ENCODE assay signal across 1 cellular context in the genomic region with DNA sequence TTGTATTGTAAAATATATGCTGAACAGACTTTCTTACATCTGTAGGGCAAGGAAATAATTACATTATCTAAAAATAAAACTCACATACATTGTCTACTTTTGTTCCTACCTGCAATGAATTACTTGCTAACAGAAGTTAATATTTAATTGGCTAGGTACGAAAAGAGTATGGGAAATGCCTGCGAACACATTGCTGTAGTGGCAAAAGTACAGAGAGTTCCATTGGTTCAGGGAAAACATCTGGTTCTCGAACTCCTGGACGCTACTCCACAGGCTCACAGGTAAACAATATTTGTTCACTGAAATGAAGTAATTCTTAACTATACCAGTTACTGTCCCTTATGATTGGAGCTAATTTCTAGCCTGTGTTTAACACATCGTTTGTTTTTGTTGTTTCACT.
TF ChIP-seq lines count a peak whose summit lies in the region.

No MANE protein-coding gene starts in this region.

TF ChIP-seq in GM23338, 12 proteins besides CTCF, POLR2A, EP300 and RAD21 (continued from another document):
- TF ChIP-seq, protein P1, sequence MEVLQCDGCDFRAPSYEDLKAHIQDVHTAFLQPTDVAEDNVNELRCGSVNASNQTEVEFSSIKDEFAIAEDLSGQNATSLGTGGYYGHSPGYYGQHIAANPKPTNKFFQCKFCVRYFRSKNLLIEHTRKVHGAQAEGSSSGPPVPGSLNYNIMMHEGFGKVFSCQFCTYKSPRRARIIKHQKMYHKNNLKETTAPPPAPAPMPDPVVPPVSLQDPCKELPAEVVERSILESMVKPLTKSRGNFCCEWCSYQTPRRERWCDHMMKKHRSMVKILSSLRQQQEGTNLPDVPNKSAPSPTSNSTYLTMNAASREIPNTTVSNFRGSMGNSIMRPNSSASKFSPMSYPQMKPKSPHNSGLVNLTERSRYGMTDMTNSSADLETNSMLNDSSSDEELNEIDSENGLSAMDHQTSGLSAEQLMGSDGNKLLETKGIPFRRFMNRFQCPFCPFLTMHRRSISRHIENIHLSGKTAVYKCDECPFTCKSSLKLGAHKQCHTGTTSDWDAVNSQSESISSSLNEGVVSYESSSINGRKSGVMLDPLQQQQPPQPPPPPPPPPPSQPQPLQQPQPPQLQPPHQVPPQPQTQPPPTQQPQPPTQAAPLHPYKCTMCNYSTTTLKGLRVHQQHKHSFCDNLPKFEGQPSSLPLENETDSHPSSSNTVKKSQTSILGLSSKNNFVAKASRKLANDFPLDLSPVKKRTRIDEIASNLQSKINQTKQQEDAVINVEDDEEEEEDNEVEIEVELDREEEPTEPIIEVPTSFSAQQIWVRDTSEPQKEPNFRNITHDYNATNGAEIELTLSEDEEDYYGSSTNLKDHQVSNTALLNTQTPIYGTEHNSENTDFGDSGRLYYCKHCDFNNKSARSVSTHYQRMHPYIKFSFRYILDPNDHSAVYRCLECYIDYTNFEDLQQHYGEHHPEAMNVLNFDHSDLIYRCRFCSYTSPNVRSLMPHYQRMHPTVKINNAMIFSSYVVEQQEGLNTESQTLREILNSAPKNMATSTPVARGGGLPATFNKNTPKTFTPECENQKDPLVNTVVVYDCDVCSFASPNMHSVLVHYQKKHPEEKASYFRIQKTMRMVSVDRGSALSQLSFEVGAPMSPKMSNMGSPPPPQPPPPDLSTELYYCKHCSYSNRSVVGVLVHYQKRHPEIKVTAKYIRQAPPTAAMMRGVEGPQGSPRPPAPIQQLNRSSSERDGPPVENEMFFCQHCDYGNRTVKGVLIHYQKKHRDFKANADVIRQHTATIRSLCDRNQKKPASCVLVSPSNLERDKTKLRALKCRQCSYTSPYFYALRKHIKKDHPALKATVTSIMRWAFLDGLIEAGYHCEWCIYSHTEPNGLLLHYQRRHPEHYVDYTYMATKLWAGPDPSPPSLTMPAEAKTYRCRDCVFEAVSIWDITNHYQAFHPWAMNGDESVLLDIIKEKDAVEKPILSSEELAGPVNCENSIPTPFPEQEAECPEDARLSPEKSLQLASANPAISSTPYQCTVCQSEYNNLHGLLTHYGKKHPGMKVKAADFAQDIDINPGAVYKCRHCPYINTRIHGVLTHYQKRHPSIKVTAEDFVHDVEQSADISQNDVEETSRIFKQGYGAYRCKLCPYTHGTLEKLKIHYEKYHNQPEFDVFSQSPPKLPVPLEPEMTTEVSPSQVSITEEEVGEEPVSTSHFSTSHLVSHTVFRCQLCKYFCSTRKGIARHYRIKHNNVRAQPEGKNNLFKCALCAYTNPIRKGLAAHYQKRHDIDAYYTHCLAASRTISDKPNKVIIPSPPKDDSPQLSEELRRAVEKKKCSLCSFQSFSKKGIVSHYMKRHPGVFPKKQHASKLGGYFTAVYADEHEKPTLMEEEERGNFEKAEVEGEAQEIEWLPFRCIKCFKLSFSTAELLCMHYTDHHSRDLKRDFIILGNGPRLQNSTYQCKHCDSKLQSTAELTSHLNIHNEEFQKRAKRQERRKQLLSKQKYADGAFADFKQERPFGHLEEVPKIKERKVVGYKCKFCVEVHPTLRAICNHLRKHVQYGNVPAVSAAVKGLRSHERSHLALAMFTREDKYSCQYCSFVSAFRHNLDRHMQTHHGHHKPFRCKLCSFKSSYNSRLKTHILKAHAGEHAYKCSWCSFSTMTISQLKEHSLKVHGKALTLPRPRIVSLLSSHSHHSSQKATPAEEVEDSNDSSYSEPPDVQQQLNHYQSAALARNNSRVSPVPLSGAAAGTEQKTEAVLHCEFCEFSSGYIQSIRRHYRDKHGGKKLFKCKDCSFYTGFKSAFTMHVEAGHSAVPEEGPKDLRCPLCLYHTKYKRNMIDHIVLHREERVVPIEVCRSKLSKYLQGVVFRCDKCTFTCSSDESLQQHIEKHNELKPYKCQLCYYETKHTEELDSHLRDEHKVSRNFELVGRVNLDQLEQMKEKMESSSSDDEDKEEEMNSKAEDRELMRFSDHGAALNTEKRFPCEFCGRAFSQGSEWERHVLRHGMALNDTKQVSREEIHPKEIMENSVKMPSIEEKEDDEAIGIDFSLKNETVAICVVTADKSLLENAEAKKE (CRISPR knock-in tag; IDR thresholded peaks at IDR 0.05): no peak
